Comparison of ENCODE assay signal across 11 cellular contexts in genomic region chr20:1489764-1490436, GRCh38.
DNase-seq lines count a peak whose midpoint lies in the region; ATAC-seq, FAIRE-seq and TF ChIP-seq lines count a peak whose summit lies in the region.
"Had no signal": no experiment of that assay in that cellular context is flagged by ENCODE, and none has a peak within 500 bp of the region (broad histone marks: within the 10 kb centered on the region; RNA-seq: fewer than 3 reads in every experiment).

No MANE protein-coding gene starts in this region.

- TF ChIP-seq CTCF in D721Med (IDR thresholded peaks at IDR 0.05; ENCODE audit: insufficient read depth, missing control alignments) = no peak

- H3K4me1 ChIP-seq in mucosa of rectum (ENCODE audit: control insufficient read depth in 2 of 2, insufficient read depth in 2 of 2, low read length in 2 of 2) = no peaks in the 10 kb centered on the region
- H3K4me1 ChIP-seq: parathyroid adenoma had no signal

- DNase-seq in AG08395 (ENCODE audit: low spot score) (peak; percentile 30), NOMO-1 treated with DMSO at 0.1 percent for 48 hours (lab: John Stamatoyannopoulos, UW; ENCODE audit: unreplicated experiment) (peak; percentile 93), epithelial cell of prostate (ENCODE audit: low read depth, low spot score) (no peak), retina (no peak), D721Med (ENCODE audit: insufficient read length, low spot score) (no peak)
- no peak for DNase-seq in stimulated activated CD4-positive, alpha-beta T cell treated with anti-CD3 and anti-CD28 coated beads, Interleukin-15, amount 100 ng/mL, for 24 hours
- DNase-seq: activated gamma-delta T cell treated with Interleukin-2 at 50 U/mL for 16 hours had no signal

- H3K9me3 ChIP-seq in mucosa of rectum (ENCODE audit: control insufficient read depth in 2 of 2, low read length in 2 of 2) = no peaks in the 10 kb centered on the region

- H3K36me3 ChIP-seq in mucosa of rectum (ENCODE audit: control insufficient read depth in 2 of 2, insufficient read depth in 2 of 2, low read length in 2 of 2) = no peaks in the 10 kb centered on the region

- H3K4me3 ChIP-seq in mucosa of rectum (ENCODE audit: low read length in 2 of 2) = peak overlapping the region in 1 of 2 donors; percentile 48

- FAIRE-seq in D721Med (lab: Jason Lieb, UNC) = no peak

- H3K27ac ChIP-seq in epithelial cell of prostate (peak overlapping the region; percentile 93), mucosa of rectum (ENCODE audit: low read depth in 2 of 2, low read length in 2 of 2) (peak overlapping the region; percentile 44 to 71)
- H3K27ac ChIP-seq: parathyroid adenoma had no signal

- no peak for ATAC-seq in HG02798 (IDR thresholded peaks at IDR 0.05; ENCODE audit: poor library complexity, unreplicated experiment)
- ATAC-seq: activated CD4-positive, CD25-positive, alpha-beta regulatory T cell treated with anti-CD3 and anti-CD28 coated beads, Interleukin-2, amount 50 U/mL, for 24 hours had no signal

- no peak overlapping the region for H3K9ac ChIP-seq in mucosa of rectum (ENCODE audit: low read depth in 1 of 2, low read length in 2 of 2)
- H3K9ac ChIP-seq: parathyroid adenoma had no signal

- H3K27me3 ChIP-seq in mucosa of rectum (ENCODE audit: control insufficient read depth in 2 of 2, insufficient read depth in 2 of 2, low read length in 2 of 2) = no peaks in the 10 kb centered on the region

Comparison
In these comparisons a context has a peak if more than half of its experiments do, and no peak if none do; other contexts are left out.
1. DNase-seq: peak in AG08395 (single experiment) and NOMO-1 treated with DMSO at 0.1 percent for 48 hours (single experiment); none in epithelial cell of prostate (single experiment), retina (single experiment), stimulated activated CD4-positive, alpha-beta T cell treated with anti-CD3 and anti-CD28 coated beads, Interleukin-15, amount 100 ng/mL, for 24 hours (single experiment) and D721Med (single experiment).